In the genomic region with DNA sequence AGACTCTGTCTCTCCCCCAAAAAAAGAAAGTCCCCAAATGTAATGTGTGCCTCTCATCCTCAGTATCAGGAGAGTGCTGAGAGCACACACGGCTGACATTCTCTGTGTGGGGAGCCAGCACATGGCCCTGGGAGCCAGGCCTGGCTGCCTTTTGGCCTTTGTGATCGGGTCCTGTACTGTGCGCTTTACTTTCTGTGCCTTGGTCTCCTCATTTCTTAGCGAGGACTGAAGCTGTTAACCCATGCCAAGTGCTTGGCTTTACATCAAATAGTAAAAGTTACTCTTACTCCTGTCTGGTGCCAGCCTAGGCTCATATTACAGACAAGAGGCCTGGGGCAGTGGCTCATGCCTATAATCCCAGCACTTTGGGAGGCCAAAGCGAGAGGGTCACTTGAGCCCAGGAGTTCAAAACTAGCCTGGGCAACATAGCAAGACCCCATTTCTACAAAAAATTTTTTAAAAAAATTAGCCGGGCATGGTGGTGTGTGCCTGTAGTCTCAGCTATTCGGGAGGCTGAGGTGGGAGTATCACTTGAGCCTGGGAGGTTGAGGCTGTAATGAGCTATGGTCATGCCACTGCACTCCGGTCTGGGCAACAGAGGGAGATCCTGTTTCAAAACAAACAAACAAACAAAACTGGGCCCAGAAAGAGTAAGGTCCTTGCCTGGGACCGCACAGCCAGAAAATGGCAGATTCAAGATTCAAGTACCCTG, we compare ENCODE assay signal across 24 cellular contexts. TPM values are rescaled to one million over a fixed set of nuclear protein-coding genes. Genes with fewer than 3 reads are reported as not detected.
A peak's percentile ranks its signal among the peaks of the same experiment; 100 is the strongest.
DNase-seq lines count a peak whose midpoint lies in the region; ATAC-seq and TF ChIP-seq lines count a peak whose summit lies in the region.
"Had no signal": no experiment of that assay in that cellular context is flagged by ENCODE, and none has a peak within 500 bp of the region (broad histone marks: within the 10 kb centered on the region; RNA-seq: fewer than 3 reads in every experiment).

No MANE protein-coding gene starts in this region.

- no peak overlapping the region for H3K4me2 ChIP-seq in hepatocyte

- H3K4me3 ChIP-seq in RWPE2 (ENCODE audit: severe bottlenecking) = no peak overlapping the region
- H3K4me3 ChIP-seq in hepatocyte = no peak overlapping the region
- no peak overlapping the region for H3K4me3 ChIP-seq in rectal smooth muscle tissue (ENCODE audit: low read length)
- H3K4me3 ChIP-seq: cardiac muscle cell had no signal

- H3K9me2 ChIP-seq in hepatocyte (replicated peaks; ENCODE audit: insufficient read depth) = no peaks in the 10 kb centered on the region

- H3K36me3 ChIP-seq in RWPE2 (ENCODE audit: low read depth) (no peaks in the 10 kb centered on the region), hepatocyte (replicated peaks; ENCODE audit: insufficient read depth, low read depth) (no peaks in the 10 kb centered on the region), rectal smooth muscle tissue (ENCODE audit: control insufficient read depth, insufficient read depth, low read length) (no peaks in the 10 kb centered on the region)
- H3K36me3 ChIP-seq: cardiac muscle cell had no signal

- H3K4me1 ChIP-seq in RWPE2 (ENCODE audit: insufficient read depth, poor library complexity, severe bottlenecking) = peaks cover 39% of the 10 kb centered on the region
- peaks cover 22% of the 10 kb centered on the region for H3K4me1 ChIP-seq in hepatocyte (ENCODE audit: insufficient read depth)
- peaks cover 10% of the 10 kb centered on the region for H3K4me1 ChIP-seq in rectal smooth muscle tissue (ENCODE audit: control insufficient read depth, insufficient read depth, low read length)
- H3K4me1 ChIP-seq: parathyroid adenoma had no signal

- no peak overlapping the region for H3K9ac ChIP-seq in rectal smooth muscle tissue (ENCODE audit: low read length)
- H3K9ac ChIP-seq: parathyroid adenoma had no signal

- WGBS in hepatocyte (ENCODE audit: low lambda C conversion rate, missing lambda C conversion rate) = 88% methylated on average over 9 of the region's 9 CpGs

- TF ChIP-seq CTCF in C4-2B (conservative IDR thresholded peaks at IDR 0.05) = no peak
- no peak for TF ChIP-seq CTCF in RWPE2 (IDR thresholded peaks at IDR 0.05; ENCODE audit: poor library complexity, severe bottlenecking)
- TF ChIP-seq CTCF in hepatocyte (IDR thresholded peaks at IDR 0.05; ENCODE audit: poor library complexity) = no peak
- no peak for TF ChIP-seq CTCF in GM10248 (IDR thresholded peaks at IDR 0.05; ENCODE audit: control extremely low read depth, extremely low read depth, low read depth, missing control alignments)

- no peak overlapping the region for H2AFZ ChIP-seq in hepatocyte
- H2AFZ ChIP-seq: parathyroid adenoma had no signal

- H3K27ac ChIP-seq in C4-2B (peak overlapping the region; percentile 1; the same call in 1 of the 2 replicates), RWPE2 (ENCODE audit: poor library complexity, severe bottlenecking) (peak overlapping the region; percentile 58), hepatocyte (peak overlapping the region; percentile 67), rectal smooth muscle tissue (ENCODE audit: low read depth, low read length) (peak overlapping the region; percentile 21)
- H3K27ac ChIP-seq: cardiac muscle cell, parathyroid adenoma, VCaP had no signal

- H4K20me1 ChIP-seq in hepatocyte (ENCODE audit: insufficient read depth, poor library complexity, severe bottlenecking) = no peaks in the 10 kb centered on the region

- CTCF ChIA-PET in GM10248 (lab: Yijun Ruan, JAX) = interaction anchor here (1.0 to 1.4 kb wide), 2 partner anchors 38 to 54 kb away, joined by 4 to 6 read pairs; no protein-coding TSS in a partner anchor

- no peak for DNase-seq in RWPE2 (ENCODE audit: low spot score)
- DNase-seq in hepatocyte (ENCODE audit: low spot score) = no peak
- DNase-seq in GF-D8 (lab: John Stamatoyannopoulos, UW) = no peak
- DNase-seq in Ammon's horn (ENCODE audit: low spot score) = no peak
- DNase-seq in GM10248 (ENCODE audit: extremely low spot score) = no peak
- no peak for DNase-seq in NCI-H2171 treated with DMSO at 0.1 percent for 48 hours (lab: John Stamatoyannopoulos, UW)
- DNase-seq: activated CD8-positive, alpha-beta memory T cell treated with anti-CD3 and anti-CD28 coated beads, Interleukin-2, amount 50 U/mL, for 48 hours; activated effector memory CD4-positive, alpha-beta T cell treated with anti-CD3 and anti-CD28 coated beads, Interleukin-2, amount 50 U/mL, for 16 hours; CD4-positive, alpha-beta memory T cell; DND-41; naive B cell; NCI-H2171; NCI-H526 treated with DMSO at 0.1 percent for 48 hours; SHP77; stimulated activated CD4-positive, alpha-beta T cell treated with anti-CD3 and anti-CD28 coated beads, Interleukin-12 subunit alpha, Interleukin-12 subunit beta, amount 100 ng/mL, for 4 hours; substantia nigra; T-helper 17 cell had no signal

- H3K27me3 ChIP-seq in RWPE2 (ENCODE audit: insufficient read depth, poor library complexity, severe bottlenecking) (no peaks in the 10 kb centered on the region), hepatocyte (no peaks in the 10 kb centered on the region), rectal smooth muscle tissue (ENCODE audit: control insufficient read depth, insufficient read depth, low read length) (no peaks in the 10 kb centered on the region)
- H3K27me3 ChIP-seq: cardiac muscle cell had no signal

- POLR2A ChIA-PET in GM10248 (lab: Yijun Ruan, JAX) = no interaction called here

- no peak for ATAC-seq in RWPE2 (ENCODE audit: low read depth)
- ATAC-seq: left lobe of liver had no signal

- H3K9me3 ChIP-seq in RWPE2 (ENCODE audit: severe bottlenecking) = no peaks in the 10 kb centered on the region
- H3K9me3 ChIP-seq in hepatocyte (ENCODE audit: low read depth) = no peaks in the 10 kb centered on the region

- no peaks in the 10 kb centered on the region for H3K79me2 ChIP-seq in hepatocyte
- H3K79me2 ChIP-seq: parathyroid adenoma had no signal

RNA-seq across cellular contexts. Expression of a gene that starts 50.3 kb away (rescaled TPM):
- 2.9 and 3.0 TPM in 2 replicates for total RNA-seq in hepatocyte
- polyA plus RNA-seq in hepatocyte = 8.4 and 9.8 TPM in 2 replicates
- total RNA-seq: LHCN-M2 had no signal

Comparison
In these comparisons a context has a peak if more than half of its experiments do, and no peak if none do; other contexts are left out.
1. H3K27ac ChIP-seq: peak in every context shown above with its lines; median percentile 67 in hepatocyte; 58 in RWPE2; 21 in rectal smooth muscle tissue; 1 in C4-2B.